In genomic region chr12:124403273-124403672, GRCh38 we compare ENCODE assay signal across 13 cellular contexts.
DNase-seq lines count a peak whose midpoint lies in the region; ATAC-seq and TF ChIP-seq lines count a peak whose summit lies in the region.
"Had no signal": no experiment of that assay in that cellular context is flagged by ENCODE, and none has a peak within 500 bp of the region (broad histone marks: within the 10 kb centered on the region; RNA-seq: fewer than 3 reads in every experiment).

No MANE protein-coding gene starts in this region.

- TF ChIP-seq CTCF in A673 (conservative IDR thresholded peaks at IDR 0.05; ENCODE audit: low read depth, low read length) (no peak), psoas muscle (IDR thresholded peaks at IDR 0.05) (no peak)

- POLR2A ChIA-PET in A673 (lab: Charles Lee; ENCODE audit: low non-redundant PET), result no interaction called here

- no peak overlapping the region for H3K4me3 ChIP-seq in A673 (ENCODE audit: low read depth, low read length, poor library complexity, severe bottlenecking)
- H3K4me3 ChIP-seq in psoas muscle, result no peak overlapping the region
- H3K4me3 ChIP-seq: GM12878, HAP-1 had no signal

- no peak for DNase-seq in A673 (ENCODE audit: low spot score)
- peak; percentile 83 for DNase-seq in left cardiac atrium
- peak; percentile 69 to 71 for DNase-seq in psoas muscle
- no peak for DNase-seq in NCI-H1105 (lab: John Stamatoyannopoulos, UW)
- no peak for DNase-seq in central memory CD4-positive, alpha-beta T cell
- DNase-seq: activated CD4-positive, alpha-beta T cell treated with anti-CD3 and anti-CD28 coated beads for 1 hour; MV-4-11 had no signal

- H3K4me1 Mint-ChIP-seq in activated T-helper 17 cell treated with anti-CD3 and anti-CD28 coated beads, Interleukin-2, amount 50 U/mL, for 72 hours, result peaks cover 3% of the 10 kb centered on the region

- CTCF ChIA-PET in A673 (lab: Charles Lee), result no interaction called here

- H3K27ac Mint-ChIP-seq in activated T-helper 17 cell treated with anti-CD3 and anti-CD28 coated beads, Interleukin-2, amount 50 U/mL, for 72 hours, result peak overlapping the region; percentile 70
- H3K27ac Mint-ChIP-seq: activated T-helper 2 cell treated with anti-CD3 and anti-CD28 coated beads, Interferon-gamma antibody, Interleukin-2, Interleukin-4, amounts not matched to agents 10 μg/mL and 5 μg/mL and 100 μg/mL, durations not matched to agents 14 hours and 24 hours and 36 hours had no signal

- BruUV-seq in A673 (replicated peaks; lab: Mats Ljungman, UMichigan), result no TSS peak

- no peak for ATAC-seq in activated T-helper 17 cell treated with anti-CD3 and anti-CD28 coated beads, Interleukin-2, amount 50 U/mL, for 72 hours (replicated peaks)
- peak; percentile 10 to 44 for ATAC-seq in left cardiac atrium
- peak in 1 of 4 donors; percentile 8 for ATAC-seq in psoas muscle
- no peak for ATAC-seq in GM18909 (IDR thresholded peaks at IDR 0.05; ENCODE audit: poor library complexity, unreplicated experiment)
- no peak for ATAC-seq in GM18520 (IDR thresholded peaks at IDR 0.05; ENCODE audit: unreplicated experiment)

- 21 to 26% (median 24%) methylated on average over 9 of the region's 9 CpGs for WGBS in psoas muscle, 3 donors

- H3K9me3 ChIP-seq in A673 (ENCODE audit: low read depth, low read length, poor library complexity, severe bottlenecking) (no peaks in the 10 kb centered on the region), psoas muscle (no peaks in the 10 kb centered on the region)
- H3K9me3 ChIP-seq: HAP-1 had no signal

- peaks cover 29% of the 10 kb centered on the region for H3K36me3 Mint-ChIP-seq in activated T-helper 17 cell treated with anti-CD3 and anti-CD28 coated beads, Interleukin-2, amount 50 U/mL, for 72 hours (ENCODE audit: low read depth)

- no peaks in the 10 kb centered on the region for H3K9me3 Mint-ChIP-seq in activated T-helper 17 cell treated with anti-CD3 and anti-CD28 coated beads, Interleukin-2, amount 50 U/mL, for 72 hours
- H3K9me3 Mint-ChIP-seq: activated T-helper 2 cell treated with anti-CD3 and anti-CD28 coated beads, Interferon-gamma antibody, Interleukin-2, Interleukin-4, amounts not matched to agents 10 μg/mL and 5 μg/mL and 100 μg/mL, durations not matched to agents 14 hours and 24 hours and 36 hours had no signal

- H3K4me1 ChIP-seq in A673 (ENCODE audit: insufficient read depth, low read length, poor library complexity, severe bottlenecking) (peaks cover 34% of the 10 kb centered on the region), psoas muscle (peaks cover 45% of the 10 kb centered on the region)
- H3K4me1 ChIP-seq: HAP-1 had no signal

- no peak overlapping the region for H3K4me3 Mint-ChIP-seq in activated T-helper 17 cell treated with anti-CD3 and anti-CD28 coated beads, Interleukin-2, amount 50 U/mL, for 72 hours

- H3K27ac ChIP-seq in A673 (ENCODE audit: low read depth, low read length, poor library complexity, severe bottlenecking), result peak overlapping the region; percentile 47
- H3K27ac ChIP-seq in psoas muscle, result no peak overlapping the region

- H3K36me3 ChIP-seq in A673 (ENCODE audit: insufficient read depth, low read length, poor library complexity, severe bottlenecking) (peaks cover 31% of the 10 kb centered on the region), psoas muscle (ENCODE audit: insufficient read depth in 1 of 2, low read depth in 1 of 2) (peaks cover 0 to 27% of the 10 kb centered on the region in 2 donors)

- H3K27me3 ChIP-seq in A673 (replicated peaks; ENCODE audit: insufficient read depth, low read depth, low read length, poor library complexity), result no peaks in the 10 kb centered on the region
- no peaks in the 10 kb centered on the region for H3K27me3 ChIP-seq in psoas muscle (ENCODE audit: insufficient read depth in 3 of 3, low read length in 2 of 3)

- intact Hi-C loops in A673 (cut with micrococcal nuclease; ENCODE audit: unreplicated experiment) (no loop called here), left cardiac atrium (cut with DNase I) (no loop called here), psoas muscle (cut with DNase I) (no loop called here)

- H3K27me3 Mint-ChIP-seq in activated T-helper 17 cell treated with anti-CD3 and anti-CD28 coated beads, Interleukin-2, amount 50 U/mL, for 72 hours, result no peaks in the 10 kb centered on the region

Comparison
In these comparisons a context has a peak if more than half of its experiments do, and no peak if none do; other contexts are left out.
1. DNase-seq: peak in left cardiac atrium (single experiment) and psoas muscle (2 of 2); none in A673 (single experiment), NCI-H1105 (single experiment) and central memory CD4-positive, alpha-beta T cell (single experiment).
2. ATAC-seq: peak in left cardiac atrium (2 of 2); none in activated T-helper 17 cell treated with anti-CD3 and anti-CD28 coated beads, Interleukin-2, amount 50 U/mL, for 72 hours (single experiment), GM18909 (single experiment) and GM18520 (single experiment).